34 cellular contexts compared by ENCODE assay signal in the genomic region with DNA sequence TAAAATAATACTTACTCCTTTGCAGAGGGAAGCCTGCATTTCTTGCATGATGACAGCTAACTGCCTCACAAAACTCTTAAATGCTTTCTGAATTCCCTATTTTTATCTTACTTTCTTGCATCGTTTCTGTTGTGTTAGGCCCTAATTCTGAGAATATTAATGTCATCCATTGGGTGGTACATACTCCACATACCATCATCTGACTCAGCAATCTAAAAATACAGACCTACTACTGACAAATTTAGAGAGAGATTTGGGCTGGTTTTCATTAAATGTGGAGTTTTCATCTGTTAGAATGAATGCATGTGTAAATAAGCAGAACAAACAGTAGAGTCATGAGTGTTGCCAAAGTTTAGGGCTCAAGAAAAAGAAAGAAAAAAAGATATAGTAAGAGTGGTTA. TPM values are rescaled to one million over a fixed set of nuclear protein-coding genes. Genes with fewer than 3 reads are reported as not detected.
"Had no signal": no experiment of that assay in that cellular context is flagged by ENCODE, and none has a peak within 500 bp of the region (broad histone marks: within the 10 kb centered on the region; RNA-seq: fewer than 3 reads in every experiment).

No MANE protein-coding gene starts in this region.

- H3K27ac ChIP-seq: adrenal gland, esophagus muscularis mucosa, gastrocnemius medialis, hepatocyte, pancreas, prostate gland, thoracic aorta, uterus, VCaP had no signal

- ATAC-seq: activated CD4-positive, CD25-positive, alpha-beta regulatory T cell treated with anti-CD3 and anti-CD28 coated beads, Interleukin-2, amount 50 U/mL, for 24 hours; gastrocnemius medialis; left colon; pancreas; sciatic nerve; stimulated activated effector memory CD8-positive, alpha-beta T cell treated with anti-CD3 and anti-CD28 coated beads, Interleukin-12 subunit alpha, Interleukin-12 subunit beta, amount 100 ng/mL, for 72 hours had no signal

- H3K27me3 ChIP-seq: adrenal gland, esophagus muscularis mucosa, gastrocnemius medialis, hepatocyte, pancreas, uterus had no signal

- H3K36me3 Mint-ChIP-seq: activated naive CD8-positive, alpha-beta T cell; naive B cell; stimulated activated effector memory CD8-positive, alpha-beta T cell treated with anti-CD3 and anti-CD28 coated beads, Interleukin-12 subunit alpha, Interleukin-12 subunit beta, amount 100 ng/mL, for 72 hours; type B pancreatic cell had no signal

- H3K4me2 ChIP-seq: hepatocyte had no signal

- H3K9me3 ChIP-seq: adrenal gland, gastrocnemius medialis, pancreas, prostate gland, thoracic aorta, uterus had no signal

- H3K9me3 Mint-ChIP-seq: stimulated activated naive CD8-positive, alpha-beta T cell treated with anti-CD3 and anti-CD28 coated beads, Interleukin-15, Interleukin-2, amounts not matched to agents 100 ng/mL and 50 ng/mL, for 24 hours; type B pancreatic cell had no signal

- H3K4me1 ChIP-seq: adrenal gland, gastrocnemius medialis, pancreas, prostate gland, uterus had no signal

- H3K4me3 ChIP-seq: adrenal gland, esophagus muscularis mucosa, gastrocnemius medialis, hepatocyte, pancreas, prostate gland, skin epidermis, thoracic aorta, uterus had no signal

- H3K36me3 ChIP-seq: adrenal gland, esophagus muscularis mucosa, gastrocnemius medialis, pancreas, prostate gland, thoracic aorta, uterus had no signal

- H3K79me2 ChIP-seq: hepatocyte had no signal

- DNase-seq: activated CD4-positive, alpha-beta T cell treated with anti-CD3 and anti-CD28 coated beads for 48 hours; activated CD4-positive, alpha-beta T cell treated with anti-CD3 and anti-CD28 coated beads, Interleukin-2, amount 50 U/mL, for 48 hours; activated CD8-positive, alpha-beta memory T cell treated with anti-CD3 and anti-CD28 coated beads for 24 hours; activated effector memory CD4-positive, alpha-beta T cell treated with Interleukin-2 at 50 U/mL for 16 hours; activated naive CD4-positive, alpha-beta T cell treated with Interleukin-2 at 50 U/mL for 16 hours; adrenal gland; caudate nucleus; dermis blood vessel endothelial cell; effector CD4-positive, alpha-beta T cell; gastrocnemius medialis; glutamatergic neuron; kidney; left colon; mammary epithelial cell; naive B cell; nephron progenitor cell; pancreas; retina; stimulated activated CD4-positive, alpha-beta T cell treated with anti-CD3 and anti-CD28 coated beads, Interleukin-4, amount 100 ng/mL, for 24 hours; uterus had no signal

- H2AFZ ChIP-seq: hepatocyte had no signal

- H3K27me3 Mint-ChIP-seq: activated naive CD8-positive, alpha-beta T cell; naive B cell; stimulated activated naive CD8-positive, alpha-beta T cell treated with anti-CD3 and anti-CD28 coated beads, Interleukin-15, Interleukin-2, amounts not matched to agents 100 ng/mL and 50 ng/mL, for 24 hours; type B pancreatic cell had no signal

- H3K27ac Mint-ChIP-seq: activated naive CD8-positive, alpha-beta T cell; mesothelial cell of epicardium; naive B cell; nephron progenitor cell; stimulated activated effector memory CD8-positive, alpha-beta T cell treated with anti-CD3 and anti-CD28 coated beads, Interleukin-12 subunit alpha, Interleukin-12 subunit beta, amount 100 ng/mL, for 72 hours; stimulated activated naive CD8-positive, alpha-beta T cell treated with anti-CD3 and anti-CD28 coated beads, Interleukin-15, Interleukin-2, amounts not matched to agents 100 ng/mL and 50 ng/mL, for 24 hours; type B pancreatic cell had no signal

- H3K4me3 Mint-ChIP-seq: activated naive CD8-positive, alpha-beta T cell; mesothelial cell of epicardium; naive B cell; nephron progenitor cell; stimulated activated effector memory CD8-positive, alpha-beta T cell treated with anti-CD3 and anti-CD28 coated beads, Interleukin-12 subunit alpha, Interleukin-12 subunit beta, amount 100 ng/mL, for 72 hours; stimulated activated naive CD8-positive, alpha-beta T cell treated with anti-CD3 and anti-CD28 coated beads, Interleukin-15, Interleukin-2, amounts not matched to agents 100 ng/mL and 50 ng/mL, for 24 hours; type B pancreatic cell had no signal

- H3K4me1 Mint-ChIP-seq: naive B cell; nephron progenitor cell; stimulated activated effector memory CD8-positive, alpha-beta T cell treated with anti-CD3 and anti-CD28 coated beads, Interleukin-12 subunit alpha, Interleukin-12 subunit beta, amount 100 ng/mL, for 72 hours had no signal

RNA-seq across cellular contexts. Expression of a gene that starts 26.5 kb away (rescaled TPM):
- total RNA-seq: mammary epithelial cell; T-helper 2 cell treated with Interferon-gamma antibody and Interleukin-4, amounts not matched to agents 100 ng/mL and 5 ng/mL, for 36 hours; thoracic aorta had no signal
- polyA plus RNA-seq: mammary epithelial cell had no signal
